8 cellular contexts compared by ENCODE assay signal in the genomic region with DNA sequence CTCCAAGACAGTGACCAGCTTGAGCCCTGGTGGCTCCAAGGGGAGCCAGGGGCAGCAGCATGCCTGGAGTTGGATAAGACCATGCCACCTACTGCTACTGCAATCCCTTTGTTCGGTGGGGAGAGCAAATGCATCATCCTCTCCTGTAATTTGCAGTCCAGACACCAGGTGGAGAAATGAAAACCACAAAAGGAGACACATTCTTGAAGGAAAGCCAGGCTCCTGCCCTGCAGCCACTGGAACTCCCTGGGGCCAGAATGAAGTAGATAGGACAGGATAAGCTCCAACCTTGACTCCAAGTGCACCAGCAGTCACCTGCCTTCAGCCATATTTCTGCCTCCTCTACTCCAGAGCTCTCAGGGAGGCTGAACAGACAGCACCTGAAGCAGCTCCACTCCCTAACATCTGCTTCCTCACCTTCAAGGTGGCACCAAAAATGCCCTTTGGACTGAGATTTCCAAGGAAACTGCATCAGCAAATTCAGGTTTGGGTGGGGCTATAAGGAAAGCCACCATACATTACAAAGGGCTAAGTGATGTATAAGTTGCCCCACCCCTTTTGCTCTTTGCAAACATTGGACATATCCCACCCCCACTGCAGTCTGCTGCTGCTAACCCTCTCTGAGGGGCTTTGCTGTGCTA.
DNase-seq lines count a peak whose midpoint lies in the region; ATAC-seq and TF ChIP-seq lines count a peak whose summit lies in the region.

No MANE protein-coding gene starts in this region.

- peak; percentile 45 to 65 for DNase-seq in cardiac muscle cell (ENCODE audit: low read depth in 1 of 2, low spot score in 1 of 2)
- DNase-seq in right atrium auricular region (ENCODE audit: low spot score), result no peak
- DNase-seq in Karpas-422, result peak; percentile 65
- peak; percentile 39 to 62 for DNase-seq in activated CD4-positive, alpha-beta T cell treated with anti-CD3 and anti-CD28 coated beads for 4 hours
- DNase-seq in endothelial cell (ENCODE audit: low spot score), result peak; percentile 69
- peak; percentile 32 for DNase-seq in neural crest cell (ENCODE audit: low read depth, low spot score)
- DNase-seq in NCI-H2227 treated with DMSO at 0.1 percent for 48 hours (lab: John Stamatoyannopoulos, UW), result no peak

- no peaks in the 10 kb centered on the region for H3K27me3 Mint-ChIP-seq in endothelial cell (ENCODE audit: unreplicated experiment)
- no peaks in the 10 kb centered on the region for H3K27me3 Mint-ChIP-seq in neural crest cell (ENCODE audit: low read depth)

- H3K9me3 ChIP-seq in cardiac muscle cell (ENCODE audit: low read depth) (no peaks in the 10 kb centered on the region), right atrium auricular region (no peaks in the 10 kb centered on the region), Karpas-422 (ENCODE audit: low read length) (no peaks in the 10 kb centered on the region)

- no peak overlapping the region for H3K4me2 ChIP-seq in Karpas-422 (ENCODE audit: low read depth, low read length, poor library complexity, severe bottlenecking)

- H3K4me3 ChIP-seq in cardiac muscle cell (no peak overlapping the region), right atrium auricular region (no peak overlapping the region), Karpas-422 (ENCODE audit: low read length) (no peak overlapping the region)

- no peaks in the 10 kb centered on the region for H4K20me1 ChIP-seq in Karpas-422 (ENCODE audit: insufficient read depth, low read depth, low read length)

- no peak for ATAC-seq in GM19452 (IDR thresholded peaks at IDR 0.05; ENCODE audit: unreplicated experiment)

- H3K27ac ChIP-seq in cardiac muscle cell, result no peak overlapping the region
- H3K27ac ChIP-seq in right atrium auricular region, result no peak overlapping the region
- H3K27ac ChIP-seq in Karpas-422 (ENCODE audit: low read length), result no peak overlapping the region

- H3K27ac Mint-ChIP-seq in endothelial cell (ENCODE audit: unreplicated experiment) (peak overlapping the region; percentile 30), neural crest cell (ENCODE audit: unreplicated experiment) (peak overlapping the region; percentile 50)

- no peak overlapping the region for H3K9ac ChIP-seq in Karpas-422 (ENCODE audit: low read length)

- peaks cover 13% of the 10 kb centered on the region for H3K4me1 Mint-ChIP-seq in endothelial cell (ENCODE audit: unreplicated experiment)
- peaks cover 18% of the 10 kb centered on the region for H3K4me1 Mint-ChIP-seq in neural crest cell

- peaks cover 3% of the 10 kb centered on the region for H3K36me3 Mint-ChIP-seq in endothelial cell (ENCODE audit: low read depth, unreplicated experiment)
- no peaks in the 10 kb centered on the region for H3K36me3 Mint-ChIP-seq in neural crest cell (ENCODE audit: low read depth)

- no peak overlapping the region for H2AFZ ChIP-seq in Karpas-422 (ENCODE audit: low read length)

- H3K27me3 ChIP-seq in cardiac muscle cell, result no peaks in the 10 kb centered on the region
- H3K27me3 ChIP-seq in right atrium auricular region, result no peaks in the 10 kb centered on the region
- H3K27me3 ChIP-seq in Karpas-422 (ENCODE audit: low read length), result no peaks in the 10 kb centered on the region

- no peaks in the 10 kb centered on the region for H3K9me2 ChIP-seq in Karpas-422 (replicated peaks; ENCODE audit: insufficient read depth, low read length)

- no peaks in the 10 kb centered on the region for H3K36me3 ChIP-seq in cardiac muscle cell
- H3K36me3 ChIP-seq in right atrium auricular region, result no peaks in the 10 kb centered on the region
- H3K36me3 ChIP-seq in Karpas-422 (ENCODE audit: insufficient read depth, low read length), result no peaks in the 10 kb centered on the region

- H3K79me2 ChIP-seq in Karpas-422 (ENCODE audit: low read length), result no peaks in the 10 kb centered on the region

- H3K9me3 Mint-ChIP-seq in endothelial cell (ENCODE audit: unreplicated experiment) (no peaks in the 10 kb centered on the region), neural crest cell (peaks cover 6% of the 10 kb centered on the region)

- H3K4me1 ChIP-seq in cardiac muscle cell (ENCODE audit: low read depth), result no peaks in the 10 kb centered on the region
- H3K4me1 ChIP-seq in right atrium auricular region, result no peaks in the 10 kb centered on the region
- no peaks in the 10 kb centered on the region for H3K4me1 ChIP-seq in Karpas-422 (ENCODE audit: low read length)

- TF ChIP-seq CTCF in cardiac muscle cell (IDR thresholded peaks at IDR 0.05; ENCODE audit: low read depth, low read length) (peak; percentile 30), right atrium auricular region (IDR thresholded peaks at IDR 0.05) (peak in 1 of 2 donors; percentile 36), endothelial cell (IDR thresholded peaks at IDR 0.05; ENCODE audit: unreplicated experiment) (peak; percentile 61), neural crest cell (conservative IDR thresholded peaks at IDR 0.05) (peak; percentile 63)

- H3K4me3 Mint-ChIP-seq in endothelial cell (ENCODE audit: unreplicated experiment) (no peak overlapping the region), neural crest cell (no peak overlapping the region)

Comparison
In these comparisons a context has a peak if more than half of its experiments do, and no peak if none do; other contexts are left out.
1. DNase-seq: peak in cardiac muscle cell (2 of 2), Karpas-422 (single experiment), activated CD4-positive, alpha-beta T cell treated with anti-CD3 and anti-CD28 coated beads for 4 hours (2 of 2), endothelial cell (single experiment) and neural crest cell (single experiment); none in right atrium auricular region (single experiment) and NCI-H2227 treated with DMSO at 0.1 percent for 48 hours (single experiment).